ENCODE assay signal across 9 cellular contexts in genomic region chr11:662689-663274, GRCh38. TPM values are rescaled to one million over a fixed set of nuclear protein-coding genes. Genes with fewer than 3 reads are reported as not detected.
DNase-seq lines count a peak whose midpoint lies in the region; ATAC-seq and TF ChIP-seq lines count a peak whose summit lies in the region.
"Had no signal": no experiment of that assay in that cellular context is flagged by ENCODE, and none has a peak within 500 bp of the region (broad histone marks: within the 10 kb centered on the region; RNA-seq: fewer than 3 reads in every experiment).

No MANE protein-coding gene starts in this region.

- peak; percentile 1 for DNase-seq in NCI-H2029 treated with DMSO at 0.1 percent for 48 hours (lab: John Stamatoyannopoulos, UW)
- no peak for DNase-seq in NCI-H2029 (lab: John Stamatoyannopoulos, UW)
- peak; percentile 31 for DNase-seq in NCI-H2196 (lab: John Stamatoyannopoulos, UW; ENCODE audit: unreplicated experiment)
- peak; percentile 64 to 68 for DNase-seq in activated T-cell treated with anti-CD3 and anti-CD28 coated beads, Interleukin-2, amount 50 U/mL, for 48 hours
- DNase-seq in fibroblast of villous mesenchyme (ENCODE audit: low read depth), result peak; percentile 69
- peak; percentile 60 for DNase-seq in omental fat pad (ENCODE audit: low spot score)

- ATAC-seq in omental fat pad (ENCODE audit: low FRiP score) (peak; percentile 31), HG02970 (IDR thresholded peaks at IDR 0.05; ENCODE audit: low FRiP score, unreplicated experiment) (no peak), GM18873 (IDR thresholded peaks at IDR 0.05; ENCODE audit: low FRiP score, unreplicated experiment) (no peak)

- TF ChIP-seq CTCF in fibroblast of villous mesenchyme (IDR thresholded peaks at IDR 0.05; ENCODE audit: insufficient read depth, low read depth, low read length) (peak; percentile 88), omental fat pad (IDR thresholded peaks at IDR 0.05) (peak in 1 of 3 donors; percentile 27)

- no peak overlapping the region for H3K4me3 ChIP-seq in fibroblast of villous mesenchyme (ENCODE audit: low read depth, low read length)

RNA-seq across cellular contexts. Expression of gene DRD4, which starts 25.7 kb away (rescaled TPM):
- total RNA-seq in fibroblast of villous mesenchyme (not detected in 2 replicates), omental fat pad (under 1 TPM in 1 of 4 donors, not detected in 3; 0.50 TPM)

RNA-seq across cellular contexts. Expression of gene DEAF1, which starts 32.2 kb away (rescaled TPM):
- 33.7 and 33.8 TPM in 2 replicates for total RNA-seq in fibroblast of villous mesenchyme
- 10 to 100 TPM; 20.3 to 29.0 (median 23.0) TPM for total RNA-seq in omental fat pad

RNA-seq across cellular contexts. Expression of gene TMEM80, which starts 32.8 kb away (rescaled TPM):
- total RNA-seq in fibroblast of villous mesenchyme (13.0 and 16.8 TPM in 2 replicates), omental fat pad (10 to 100 TPM; 16.9 to 31.5 (median 21.1) TPM)

RNA-seq across cellular contexts. Expression of gene SCT, which starts 35.8 kb away (rescaled TPM):
- not detected in 2 replicates for total RNA-seq in fibroblast of villous mesenchyme
- not detected for total RNA-seq in omental fat pad
- total RNA-seq: CD4-positive, alpha-beta memory T cell had no signal

RNA-seq across cellular contexts. Expression of gene CDHR5, which starts 38.0 kb away (rescaled TPM):
- total RNA-seq in fibroblast of villous mesenchyme (not detected in 2 replicates), omental fat pad (not detected)
- total RNA-seq: CD4-positive, alpha-beta memory T cell had no signal
